Comparison of ENCODE assay signal across 13 cellular contexts in the genomic region with DNA sequence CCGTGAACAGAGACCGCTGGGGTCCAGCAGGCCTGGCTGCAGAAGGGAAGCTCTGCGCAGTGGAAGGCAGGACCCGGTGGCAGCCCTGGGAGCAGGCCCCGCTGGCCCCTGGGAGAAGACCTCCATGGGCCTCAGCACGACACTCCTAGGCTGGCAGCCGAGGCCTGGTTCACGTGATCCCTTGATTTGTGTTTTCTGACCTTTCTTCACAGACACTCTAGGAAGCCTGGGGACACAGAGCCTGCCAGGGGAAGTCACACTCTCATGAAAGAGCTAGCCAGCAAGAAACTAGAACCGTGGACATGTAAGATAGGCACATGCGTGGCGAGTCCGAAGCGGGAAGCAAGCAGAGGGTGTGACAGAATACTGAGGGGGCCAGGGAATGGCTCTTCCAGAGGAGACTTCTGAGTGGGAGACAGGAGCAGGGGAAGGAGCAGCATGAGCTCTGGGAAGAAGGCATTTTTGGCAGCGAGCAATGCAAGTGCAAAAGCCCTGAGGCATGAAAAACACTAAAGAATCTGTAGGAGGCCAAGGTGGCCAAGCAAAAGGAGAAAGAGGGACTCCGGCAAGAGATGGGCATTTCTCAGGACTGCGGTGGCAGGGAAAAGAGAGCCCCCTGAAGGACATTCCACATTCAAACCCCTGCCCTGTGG. TPM values are rescaled to one million over a fixed set of nuclear protein-coding genes. Genes with fewer than 3 reads are reported as not detected.
DNase-seq lines count a peak whose midpoint lies in the region; ATAC-seq and TF ChIP-seq lines count a peak whose summit lies in the region.
"Had no signal": no experiment of that assay in that cellular context is flagged by ENCODE, and none has a peak within 500 bp of the region (broad histone marks: within the 10 kb centered on the region; RNA-seq: fewer than 3 reads in every experiment).

No MANE protein-coding gene starts in this region.

- TF ChIP-seq CTCF in thoracic aorta (IDR thresholded peaks at IDR 0.05) = no peak

- H3K9ac ChIP-seq in HUES48 (ENCODE audit: low read depth, low read length) = no peak overlapping the region

- no peaks in the 10 kb centered on the region for H3K36me3 ChIP-seq in HUES48 (ENCODE audit: control insufficient read depth, insufficient read depth, low read length)
- H3K36me3 ChIP-seq in esophagus (ENCODE audit: control insufficient read depth in 2 of 2, insufficient read depth in 2 of 2, low read length in 1 of 2) = no peaks in the 10 kb centered on the region
- H3K36me3 ChIP-seq in muscle layer of duodenum (ENCODE audit: control insufficient read depth in 1 of 2, insufficient read depth in 2 of 2, low read length in 2 of 2) = peaks cover 9 to 21% of the 10 kb centered on the region in 2 donors
- H3K36me3 ChIP-seq in thoracic aorta = peaks cover 32% of the 10 kb centered on the region

- H3K4me1 ChIP-seq in HUES48 (ENCODE audit: control insufficient read depth, insufficient read depth, low read length) (peaks cover 21% of the 10 kb centered on the region), esophagus (ENCODE audit: control insufficient read depth in 2 of 2, insufficient read depth in 2 of 2, low read length in 1 of 2) (no peaks in the 10 kb centered on the region), muscle layer of duodenum (ENCODE audit: control insufficient read depth in 1 of 2, insufficient read depth in 2 of 2, low read length in 2 of 2) (peaks cover 0 to 11% of the 10 kb centered on the region in 2 donors), thoracic aorta (ENCODE audit: control insufficient read depth in 1 of 2, low read depth in 2 of 2) (peaks cover 7 to 34% of the 10 kb centered on the region in 2 donors)

- WGBS in esophagus, 2 donors = 77 to 83% methylated on average over 16 of the region's 16 CpGs

- H3K27me3 ChIP-seq in HUES48 (ENCODE audit: control insufficient read depth, insufficient read depth, low read length) (no peaks in the 10 kb centered on the region), esophagus (ENCODE audit: control insufficient read depth in 1 of 2, insufficient read depth in 2 of 2, low read length in 2 of 2) (no peaks in the 10 kb centered on the region), muscle layer of duodenum (ENCODE audit: low read depth, low read length) (no peaks in the 10 kb centered on the region), thoracic aorta (replicated peaks; ENCODE audit: insufficient read depth) (no peaks in the 10 kb centered on the region)

- DNase-seq in thoracic aorta (ENCODE audit: low spot score) (no peak), NCI-H774 (lab: John Stamatoyannopoulos, UW) (no peak), DMS114 treated with DMSO at 0.1 percent for 48 hours (lab: John Stamatoyannopoulos, UW; ENCODE audit: unreplicated experiment) (no peak)
- DNase-seq in stimulated activated CD4-positive, alpha-beta T cell treated with anti-CD3 and anti-CD28 coated beads, Interleukin-12 subunit alpha, Interleukin-12 subunit beta, amount 100 ng/mL, for 4 hours = no peak
- DNase-seq: activated CD4-positive, CD25-positive, alpha-beta regulatory T cell; central memory CD4-positive, alpha-beta T cell had no signal

- no peaks in the 10 kb centered on the region for H3K9me3 ChIP-seq in HUES48 (ENCODE audit: control insufficient read depth, insufficient read depth, low read length)
- H3K9me3 ChIP-seq in esophagus (ENCODE audit: control insufficient read depth in 2 of 2, insufficient read depth in 1 of 2, low read depth in 1 of 2, low read length in 1 of 2) = no peaks in the 10 kb centered on the region
- no peaks in the 10 kb centered on the region for H3K9me3 ChIP-seq in muscle layer of duodenum (ENCODE audit: control insufficient read depth in 1 of 2, low read length in 2 of 2)
- H3K9me3 ChIP-seq in thoracic aorta = no peaks in the 10 kb centered on the region

- H3K4me3 ChIP-seq in HUES48 (ENCODE audit: low read depth, low read length) = no peak overlapping the region
- H3K4me3 ChIP-seq in esophagus (ENCODE audit: low read depth in 1 of 2, low read length in 2 of 2) = no peak overlapping the region
- H3K4me3 ChIP-seq in muscle layer of duodenum (ENCODE audit: low read depth in 1 of 2, low read length in 2 of 2) = peak overlapping the region; percentile 12 to 39
- peak overlapping the region; percentile 83 for H3K4me3 ChIP-seq in thoracic aorta

- no peak for ATAC-seq in thoracic aorta (ENCODE audit: insufficient number of reproducible peaks, low FRiP score, low read depth)
- no peak for ATAC-seq in GM19397 (IDR thresholded peaks at IDR 0.05; ENCODE audit: unreplicated experiment)

- H3K27ac ChIP-seq in HUES48 (ENCODE audit: low read depth, low read length) (peak overlapping the region; percentile 17), esophagus (ENCODE audit: low read depth in 2 of 2, low read length in 1 of 2) (peak overlapping the region; percentile 77 to 82), muscle layer of duodenum (ENCODE audit: low read length) (peak overlapping the region; percentile 92), thoracic aorta (peak overlapping the region; percentile 95 to 97)
- H3K27ac ChIP-seq: HL-60 had no signal

RNA-seq across cellular contexts. Expression of gene IL17B, which starts 26.6 kb away (rescaled TPM):
- polyA plus RNA-seq in esophagus = 1 to 10 TPM; 1.4 TPM
- total RNA-seq in thoracic aorta = 1 to 10 TPM; 1.9 to 7.1 TPM
- total RNA-seq: activated T-helper 1 cell treated with anti-CD3 and anti-CD28 coated beads, Interleukin-12 subunit alpha, Interleukin-12 subunit beta, Interleukin-2, Interleukin-4 antibody, amounts not matched to agents 30 ng/mL and 10 ng/mL and 1 ng/mL, durations not matched to agents 14 hours and 24 hours and 36 hours; pulmonary artery endothelial cell had no signal

RNA-seq across cellular contexts. Expression of gene PCYOX1L, which starts 47.8 kb away (rescaled TPM):
- polyA plus RNA-seq in esophagus = 1 to 10 TPM; 2.7 to 5.7 TPM
- 1 to 10 TPM; 7.3 to 7.8 TPM for total RNA-seq in thoracic aorta

Comparison
In these comparisons a context has a peak if more than half of its experiments do, and no peak if none do; other contexts are left out.
1. H3K27ac ChIP-seq: peak in every context shown above with its lines; median percentile 96 in thoracic aorta; 92 in muscle layer of duodenum; 80 in esophagus; 17 in HUES48.
2. H3K4me3 ChIP-seq: peak in muscle layer of duodenum (2 of 2) and thoracic aorta (single experiment); none in HUES48 (single experiment) and esophagus (0 of 2).